ENCODE assay signal across 8 cellular contexts in genomic region chr16:15961060-15961511, GRCh38. TPM values are rescaled to one million over a fixed set of nuclear protein-coding genes. Genes with fewer than 3 reads are reported as not detected.
A peak's percentile ranks its signal among the peaks of the same experiment; 100 is the strongest.
DNase-seq lines count a peak whose midpoint lies in the region; ATAC-seq and TF ChIP-seq lines count a peak whose summit lies in the region.

No MANE protein-coding gene starts in this region.

- peak; percentile 79 for ATAC-seq in GM18502 (IDR thresholded peaks at IDR 0.05; ENCODE audit: poor library complexity, unreplicated experiment)
- peak; percentile 67 for ATAC-seq in HG03039 (IDR thresholded peaks at IDR 0.05; ENCODE audit: unreplicated experiment)
- ATAC-seq in gastroesophageal sphincter: no peak
- ATAC-seq in stimulated activated naive CD8-positive, alpha-beta T cell treated with anti-CD3 and anti-CD28 coated beads, Interleukin-15, amount 100 ng/mL, for 72 hours: peak; percentile 96

- H3K27ac ChIP-seq in gastroesophageal sphincter: peak overlapping the region in 3 of 4 donors; percentile 11 to 55 (median 18)

- H3K9me3 ChIP-seq in gastroesophageal sphincter: no peaks in the 10 kb centered on the region

- TF ChIP-seq CTCF in gastroesophageal sphincter (IDR thresholded peaks at IDR 0.05) (no peak), lower leg skin (IDR thresholded peaks at IDR 0.05) (no peak)

- H3K4me3 ChIP-seq in gastroesophageal sphincter: no peak overlapping the region
- no peak overlapping the region for H3K4me3 ChIP-seq in lower leg skin (ENCODE audit: low read depth, poor library complexity, severe bottlenecking)

- H3K9me3 Mint-ChIP-seq in stimulated activated naive CD8-positive, alpha-beta T cell treated with anti-CD3 and anti-CD28 coated beads, Interleukin-15, amount 100 ng/mL, for 72 hours: peaks cover 12 to 22% of the 10 kb centered on the region in 2 donors

- WGBS in gastroesophageal sphincter (ENCODE audit: low coverage in 1 of 2), 2 donors: 44 to 56% methylated on average over 3 to 5 of the region's 5 CpGs
- 54 to 57% methylated on average over 5 of the region's 5 CpGs for WGBS in lower leg skin, 2 donors

- no peaks in the 10 kb centered on the region for H3K27me3 ChIP-seq in gastroesophageal sphincter

- H3K36me3 ChIP-seq in gastroesophageal sphincter: no peaks in the 10 kb centered on the region

- no peak for TF ChIP-seq EP300 in gastroesophageal sphincter (IDR thresholded peaks at IDR 0.05)

- H3K27ac Mint-ChIP-seq in stimulated activated naive CD8-positive, alpha-beta T cell treated with anti-CD3 and anti-CD28 coated beads, Interleukin-15, amount 100 ng/mL, for 72 hours: peak overlapping the region; percentile 97 to 99

- no peaks in the 10 kb centered on the region for H3K27me3 Mint-ChIP-seq in stimulated activated naive CD8-positive, alpha-beta T cell treated with anti-CD3 and anti-CD28 coated beads, Interleukin-15, amount 100 ng/mL, for 72 hours

- no peak for TF ChIP-seq POLR2A in gastroesophageal sphincter (IDR thresholded peaks at IDR 0.05)
- TF ChIP-seq POLR2A in lower leg skin (IDR thresholded peaks at IDR 0.05): no peak

- H3K4me1 ChIP-seq in gastroesophageal sphincter: peaks cover 0 to 97% (median 52%) of the 10 kb centered on the region in 3 donors

- peaks cover 96% of the 10 kb centered on the region for H3K4me1 Mint-ChIP-seq in stimulated activated naive CD8-positive, alpha-beta T cell treated with anti-CD3 and anti-CD28 coated beads, Interleukin-15, amount 100 ng/mL, for 72 hours

- intact Hi-C loops in lower leg skin (cut with DNase I; ENCODE audit: low total_unique reads): no loop called here

- peak; percentile 26 to 76 for DNase-seq in activated CD4-positive, alpha-beta T cell treated with anti-CD3 and anti-CD28 coated beads, Interleukin-2, amount 50 U/mL, for 24 hours (ENCODE audit: low read depth in 1 of 2, low spot score in 1 of 2)
- peak; percentile 74 to 86 for DNase-seq in stimulated activated naive CD8-positive, alpha-beta T cell treated with anti-CD3 and anti-CD28 coated beads, Interleukin-15, amount 100 ng/mL, for 72 hours
- DNase-seq in NCI-H187 (lab: John Stamatoyannopoulos, UW): no peak
- DNase-seq in COLO829 (ENCODE audit: low spot score): no peak
- no peak for DNase-seq in lower leg skin (ENCODE audit: low spot score in 2 of 2)

- H3K4me3 Mint-ChIP-seq in stimulated activated naive CD8-positive, alpha-beta T cell treated with anti-CD3 and anti-CD28 coated beads, Interleukin-15, amount 100 ng/mL, for 72 hours: peak overlapping the region; percentile 78 to 85

RNA-seq across cellular contexts. Expression of gene ABCC1, which starts 11.7 kb away (rescaled TPM):
- total RNA-seq in gastroesophageal sphincter (100 to 1,000 TPM in 1 of 4 donors, 10 to 100 TPM in 3; 50.8 to 122 (median 63.1) TPM), lower leg skin (10 to 100 TPM; 16.4 to 25.3 (median 21.8) TPM)

Comparison
In these comparisons a context has a peak if more than half of its experiments do, and no peak if none do; other contexts are left out.
1. DNase-seq: peak in activated CD4-positive, alpha-beta T cell treated with anti-CD3 and anti-CD28 coated beads, Interleukin-2, amount 50 U/mL, for 24 hours (2 of 2) and stimulated activated naive CD8-positive, alpha-beta T cell treated with anti-CD3 and anti-CD28 coated beads, Interleukin-15, amount 100 ng/mL, for 72 hours (2 of 2); none in NCI-H187 (0 of 2), COLO829 (single experiment) and lower leg skin (0 of 2).